18 cellular contexts compared by ENCODE assay signal in the genomic region with DNA sequence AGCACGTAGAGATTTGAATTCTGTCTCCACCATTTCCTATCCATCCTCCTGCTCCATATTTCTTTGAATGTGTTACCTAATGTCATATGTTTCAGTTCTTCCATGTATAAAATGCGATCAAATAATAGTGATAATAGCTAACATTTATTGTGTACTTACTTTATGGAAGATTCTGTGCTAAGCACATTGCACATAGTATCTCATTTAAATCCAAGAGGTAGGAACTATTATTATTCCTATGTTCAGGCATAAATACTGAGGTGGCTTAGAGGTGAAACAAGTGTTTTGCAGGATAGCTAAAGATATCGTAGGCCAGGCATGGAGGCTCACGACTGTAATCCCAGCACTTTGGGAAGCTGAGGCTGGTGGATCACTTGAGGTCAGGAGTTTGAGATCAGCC. TPM values are rescaled to one million over a fixed set of nuclear protein-coding genes. Genes with fewer than 3 reads are reported as not detected.
DNase-seq lines count a peak whose midpoint lies in the region; ATAC-seq and TF ChIP-seq lines count a peak whose summit lies in the region.
"Had no signal": no experiment of that assay in that cellular context is flagged by ENCODE, and none has a peak within 500 bp of the region (broad histone marks: within the 10 kb centered on the region; RNA-seq: fewer than 3 reads in every experiment).

No MANE protein-coding gene starts in this region.

- H3K9me3 ChIP-seq in OCI-LY1 (ENCODE audit: low read length) (no peaks in the 10 kb centered on the region), tibial artery (no peaks in the 10 kb centered on the region)

- no peaks in the 10 kb centered on the region for H3K79me2 ChIP-seq in OCI-LY1 (ENCODE audit: insufficient read depth, low read length)

- peak; percentile 1 for ATAC-seq in GM21423 (IDR thresholded peaks at IDR 0.05; ENCODE audit: unreplicated experiment)
- no peak for ATAC-seq in foreskin keratinocyte

- H3K36me3 ChIP-seq in OCI-LY1 (ENCODE audit: insufficient read depth, low read length) (no peaks in the 10 kb centered on the region), tibial artery (no peaks in the 10 kb centered on the region)

- H3F3A ChIP-seq in OCI-LY1 (ENCODE audit: insufficient read depth, low read length), result no peaks in the 10 kb centered on the region; the same call in 1 of the 2 replicates

- H2AFZ ChIP-seq in OCI-LY1 (ENCODE audit: low read length), result no peak overlapping the region

- H3K4me3 ChIP-seq in OCI-LY1 (ENCODE audit: low read depth, low read length, poor library complexity, severe bottlenecking) (no peak overlapping the region), tibial artery (no peak overlapping the region)

- TF ChIP-seq CTCF in OCI-LY1 (IDR thresholded peaks at IDR 0.05; ENCODE audit: low read length) (no peak), foreskin keratinocyte (conservative IDR thresholded peaks at IDR 0.05) (no peak), tibial artery (IDR thresholded peaks at IDR 0.05) (no peak)

- H3K9me2 ChIP-seq in OCI-LY1 (ENCODE audit: low read depth, low read length), result no peaks in the 10 kb centered on the region

- H3K27me3 ChIP-seq in OCI-LY1 (ENCODE audit: insufficient read depth, low read length), result no peaks in the 10 kb centered on the region
- no peaks in the 10 kb centered on the region for H3K27me3 ChIP-seq in foreskin keratinocyte
- no peaks in the 10 kb centered on the region for H3K27me3 ChIP-seq in tibial artery

- DNase-seq in foreskin keratinocyte (no peak), tibial artery (no peak), NCI-H2029 treated with DMSO at 0.1 percent for 48 hours (lab: John Stamatoyannopoulos, UW) (no peak), GF-D8 (lab: John Stamatoyannopoulos, UW) (no peak), DMS79 treated with DMSO at 0.1 percent for 48 hours (lab: John Stamatoyannopoulos, UW) (no peak)
- DNase-seq: CD4-positive, alpha-beta memory T cell; DMS79; GDM1; H7; KBM-7; NCI-H1105; NCI-H187; NCI-H446; NCI-H748 treated with DMSO at 0.1 percent for 48 hours; SHP77 had no signal

- H3K9ac ChIP-seq in OCI-LY1 (ENCODE audit: low read length), result no peak overlapping the region

- no peaks in the 10 kb centered on the region for H4K20me1 ChIP-seq in OCI-LY1 (ENCODE audit: insufficient read depth, low read length)

- intact Hi-C loops in tibial artery (cut with DNase I; ENCODE audit: low total_unique reads), result no loop called here

- peaks cover 20% of the 10 kb centered on the region for H3K4me1 ChIP-seq in OCI-LY1 (ENCODE audit: insufficient read depth, low read length, severe bottlenecking)
- H3K4me1 ChIP-seq in foreskin keratinocyte, result peaks cover 15% of the 10 kb centered on the region
- H3K4me1 ChIP-seq in tibial artery, result peaks cover 0 to 22% (median 3%) of the 10 kb centered on the region in 4 donors

- H3K27ac ChIP-seq in OCI-LY1 (ENCODE audit: low read depth, low read length, poor library complexity, severe bottlenecking) (peak overlapping the region; percentile 79), foreskin keratinocyte (peak overlapping the region; percentile 52), tibial artery (peak overlapping the region; percentile 39 to 45)

- no peak overlapping the region for H3K4me2 ChIP-seq in OCI-LY1 (ENCODE audit: low read length)

RNA-seq across cellular contexts. Expression of gene AICDA, which starts 17.5 kb away (rescaled TPM):
- not detected in 2 replicates for total RNA-seq in foreskin keratinocyte
- 0.02 TPM in 1 of 2 replicates, not detected in the other for polyA plus RNA-seq in foreskin keratinocyte
- total RNA-seq: CD4-positive, alpha-beta memory T cell; H7; M059J had no signal
- polyA plus RNA-seq: CD4-positive, alpha-beta memory T cell had no signal

RNA-seq across cellular contexts. Expression of gene MFAP5, which starts 32.5 kb away (rescaled TPM):
- total RNA-seq in foreskin keratinocyte, result 158 and 191 TPM in 2 replicates
- polyA plus RNA-seq in foreskin keratinocyte, result 233 and 246 TPM in 2 replicates
- total RNA-seq: CD4-positive, alpha-beta memory T cell; M059J had no signal
- polyA plus RNA-seq: CD4-positive, alpha-beta memory T cell had no signal
